22 cellular contexts compared by ENCODE assay signal in the genomic region with DNA sequence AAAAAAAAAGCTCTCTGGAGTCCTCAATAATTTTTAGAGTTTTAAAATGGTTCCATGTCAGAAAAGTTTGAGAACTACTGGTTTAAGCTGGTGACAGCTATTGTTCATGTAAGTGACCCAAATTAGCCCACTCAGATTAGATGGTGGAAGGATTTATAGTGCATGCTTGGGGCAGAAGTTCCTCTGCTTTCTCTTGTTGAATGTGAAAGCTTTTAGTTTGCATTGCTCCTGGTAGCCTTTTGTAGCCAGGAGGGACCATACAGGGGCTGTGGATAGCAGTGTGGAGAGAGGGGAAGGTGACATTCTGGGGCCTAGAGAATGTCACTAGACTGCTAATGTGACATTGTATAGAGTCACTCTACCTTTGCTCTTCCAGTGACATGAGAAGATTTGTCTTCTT. TPM values are rescaled to one million over a fixed set of nuclear protein-coding genes. Genes with fewer than 3 reads are reported as not detected.
DNase-seq lines count a peak whose midpoint lies in the region; ATAC-seq and TF ChIP-seq lines count a peak whose summit lies in the region.
"Had no signal": no experiment of that assay in that cellular context is flagged by ENCODE, and none has a peak within 500 bp of the region (broad histone marks: within the 10 kb centered on the region; RNA-seq: fewer than 3 reads in every experiment).

No MANE protein-coding gene starts in this region.

- H3K4me2 ChIP-seq in hepatocyte, result no peak overlapping the region
- H3K4me2 ChIP-seq in neuronal stem cell (ENCODE audit: insufficient read depth, low read length, poor library complexity, severe bottlenecking), result no peak overlapping the region
- H3K4me2 ChIP-seq: PC-9 had no signal

- H3K4me3 ChIP-seq in hepatocyte, result no peak overlapping the region
- H3K4me3 ChIP-seq in neuronal stem cell (ENCODE audit: low read length in 2 of 2), result no peak overlapping the region
- no peak overlapping the region for H3K4me3 ChIP-seq in uterus
- H3K4me3 ChIP-seq: GM23248, PC-9 had no signal

- no peak for ATAC-seq in esophagus mucosa
- no peak for ATAC-seq in effector memory CD8-positive, alpha-beta T cell (replicated peaks)

- H3K27ac ChIP-seq in hepatocyte, result peak overlapping the region; percentile 29
- no peak overlapping the region for H3K27ac ChIP-seq in neuronal stem cell (replicated peaks; ENCODE audit: low read length)
- H3K27ac ChIP-seq in uterus, result peak overlapping the region; percentile 86 to 92
- H3K27ac ChIP-seq: GM23248, PC-9 had no signal

- no peaks in the 10 kb centered on the region for H3K36me3 ChIP-seq in hepatocyte (replicated peaks; ENCODE audit: insufficient read depth, low read depth)
- H3K36me3 ChIP-seq in neuronal stem cell (replicated peaks in 1 of 2; ENCODE audit: control insufficient read depth in 2 of 2, insufficient read depth in 2 of 2, low read length in 2 of 2), result no peaks in the 10 kb centered on the region
- H3K36me3 ChIP-seq in uterus, result no peaks in the 10 kb centered on the region

- intact Hi-C loops in uterus (cut with DNase I; ENCODE audit: low total_unique reads), result no loop called here

- no peaks in the 10 kb centered on the region for H3K79me2 ChIP-seq in hepatocyte

- H3K9me2 ChIP-seq in hepatocyte (replicated peaks; ENCODE audit: insufficient read depth), result no peaks in the 10 kb centered on the region

- TF ChIP-seq CTCF in hepatocyte (IDR thresholded peaks at IDR 0.05; ENCODE audit: poor library complexity), result no peak
- TF ChIP-seq CTCF in uterus (IDR thresholded peaks at IDR 0.05), result no peak

- H3K27me3 ChIP-seq in hepatocyte, result no peaks in the 10 kb centered on the region
- H3K27me3 ChIP-seq in neuronal stem cell (ENCODE audit: control insufficient read depth in 3 of 3, insufficient read depth in 3 of 3, low read depth in 1 of 3, low read length in 3 of 3), result no peaks in the 10 kb centered on the region
- no peaks in the 10 kb centered on the region for H3K27me3 ChIP-seq in uterus

- H3K4me3 Mint-ChIP-seq in effector memory CD8-positive, alpha-beta T cell, result no peak overlapping the region

- H3K18ac ChIP-seq in neuronal stem cell (ENCODE audit: low read length), result no peak overlapping the region

- no peak overlapping the region for H4K91ac ChIP-seq in neuronal stem cell (ENCODE audit: low read depth, low read length, poor library complexity)

- no peaks in the 10 kb centered on the region for H3K9me3 Mint-ChIP-seq in effector memory CD8-positive, alpha-beta T cell

- H2BK15ac ChIP-seq in neuronal stem cell (ENCODE audit: low read length), result no peak overlapping the region

- no peak overlapping the region for H2BK5ac ChIP-seq in neuronal stem cell (ENCODE audit: low read length)

- H3K79me1 ChIP-seq in neuronal stem cell (ENCODE audit: low read depth, low read length), result no peaks in the 10 kb centered on the region

- no peak overlapping the region for H2BK120ac ChIP-seq in neuronal stem cell (ENCODE audit: low read depth, low read length)

- H3K9ac ChIP-seq in neuronal stem cell (ENCODE audit: low read depth, low read length, poor library complexity), result no peak overlapping the region
- H3K9ac ChIP-seq: GM23248 had no signal

- H2AFZ ChIP-seq in hepatocyte (no peak overlapping the region), neuronal stem cell (ENCODE audit: low read length) (peak overlapping the region; percentile 43)
- H2AFZ ChIP-seq: GM23248, PC-9 had no signal

- DNase-seq in NCI-H82 (lab: John Stamatoyannopoulos, UW) (peak; percentile 21), NCI-H82 treated with DMSO at 0.1 percent for 48 hours (lab: John Stamatoyannopoulos, UW; ENCODE audit: unreplicated experiment) (no peak), hepatocyte (ENCODE audit: low spot score) (no peak), neuronal stem cell (ENCODE audit: low spot score) (no peak), uterus (no peak)
- DNase-seq in stimulated activated naive CD4-positive, alpha-beta T cell treated with Interleukin-2 at 50 U/mL for 16 hours (lab: John Stamatoyannopoulos, UW), result no peak
- no peak for DNase-seq in effector memory CD8-positive, alpha-beta T cell
- DNase-seq: 8988T, ACHN, Calu3, H7, Karpas-422, NCI-H1092 treated with DMSO at 0.1 percent for 48 hours, NCI-H1436 treated with DMSO at 0.1 percent for 48 hours, NCI-H187 treated with DMSO at 0.1 percent for 48 hours, NCI-H2107, NCI-H774, PC-9, Right ventricle myocardium superior had no signal

- no peak overlapping the region for H3K27ac Mint-ChIP-seq in effector memory CD8-positive, alpha-beta T cell

- H4K20me1 ChIP-seq in hepatocyte (ENCODE audit: insufficient read depth, poor library complexity, severe bottlenecking), result no peaks in the 10 kb centered on the region

- no peak overlapping the region for H4K8ac ChIP-seq in neuronal stem cell (ENCODE audit: low read depth, low read length)

- no peak overlapping the region for H2BK12ac ChIP-seq in neuronal stem cell (ENCODE audit: low read length)

- peaks cover 37 to 72% of the 10 kb centered on the region in 2 donors for H3K27me3 Mint-ChIP-seq in effector memory CD8-positive, alpha-beta T cell

- TF ChIP-seq POLR2A in uterus (IDR thresholded peaks at IDR 0.05), result no peak

- H3K36me3 Mint-ChIP-seq in effector memory CD8-positive, alpha-beta T cell (ENCODE audit: insufficient read depth), result no peaks in the 10 kb centered on the region

- no peak overlapping the region for H3K23ac ChIP-seq in neuronal stem cell (ENCODE audit: low read depth, low read length, poor library complexity)

- H2AK5ac ChIP-seq in neuronal stem cell (ENCODE audit: low read depth, low read length), result no peak overlapping the region

- no peak overlapping the region for H3K14ac ChIP-seq in neuronal stem cell (ENCODE audit: low read length)

- no peaks in the 10 kb centered on the region for H3K9me3 ChIP-seq in hepatocyte (ENCODE audit: low read depth)
- no peaks in the 10 kb centered on the region for H3K9me3 ChIP-seq in neuronal stem cell (replicated peaks in 1 of 2; ENCODE audit: control insufficient read depth in 2 of 2, insufficient read depth in 1 of 2, low read depth in 1 of 2, low read length in 2 of 2)
- no peaks in the 10 kb centered on the region for H3K9me3 ChIP-seq in uterus

- no peaks in the 10 kb centered on the region for H3K4me1 Mint-ChIP-seq in effector memory CD8-positive, alpha-beta T cell (ENCODE audit: low read depth in 2 of 2)

- H3K4ac ChIP-seq in neuronal stem cell (ENCODE audit: low read length), result no peak overlapping the region

- H3K4me1 ChIP-seq in hepatocyte (ENCODE audit: insufficient read depth), result peaks cover 11% of the 10 kb centered on the region
- H3K4me1 ChIP-seq in neuronal stem cell (ENCODE audit: control insufficient read depth in 2 of 2, insufficient read depth in 1 of 2, low read depth in 1 of 2, low read length in 2 of 2), result peaks cover 6 to 9% of the 10 kb centered on the region in 2 donors
- H3K4me1 ChIP-seq in uterus, result peaks cover 0 to 3% of the 10 kb centered on the region in 2 donors

RNA-seq across cellular contexts. Expression of a gene that starts 40.3 kb away (rescaled TPM):
- total RNA-seq in hepatocyte (190 and 232 TPM in 2 replicates), uterus (1,000 to 10,000 TPM in 1 of 4 donors, 100 to 1,000 TPM in 3; 480 to 2,812 (median 618) TPM), esophagus mucosa (34.9 TPM)
- 113 TPM in 2 replicates for polyA plus RNA-seq in hepatocyte
- polyA plus RNA-seq in neuronal stem cell (2013, experiment 1 of 2), result 280 TPM
- polyA plus RNA-seq in neuronal stem cell (2013, experiment 2 of 2), result 290 TPM
- total RNA-seq: HT-29 had no signal
